ENCODE assay signal across 1 cellular context in genomic region chr12:119681139-119681538, GRCh38.
A peak's percentile ranks its signal among the peaks of the same experiment; 100 is the strongest.
TF ChIP-seq lines count a peak whose summit lies in the region.

No MANE protein-coding gene starts in this region.

TF ChIP-seq in liver, 16 proteins besides CTCF, POLR2A, EP300 and RAD21:
- TF ChIP-seq JUND (IDR thresholded peaks at IDR 0.05): no peak
- TF ChIP-seq ZBTB33 (IDR thresholded peaks at IDR 0.05): no peak
- TF ChIP-seq HNF4G (IDR thresholded peaks at IDR 0.05): no peak
- peak; percentile 20 to 38 for TF ChIP-seq HNF4A (conservative IDR thresholded peaks at IDR 0.05)
- TF ChIP-seq, protein P1, sequence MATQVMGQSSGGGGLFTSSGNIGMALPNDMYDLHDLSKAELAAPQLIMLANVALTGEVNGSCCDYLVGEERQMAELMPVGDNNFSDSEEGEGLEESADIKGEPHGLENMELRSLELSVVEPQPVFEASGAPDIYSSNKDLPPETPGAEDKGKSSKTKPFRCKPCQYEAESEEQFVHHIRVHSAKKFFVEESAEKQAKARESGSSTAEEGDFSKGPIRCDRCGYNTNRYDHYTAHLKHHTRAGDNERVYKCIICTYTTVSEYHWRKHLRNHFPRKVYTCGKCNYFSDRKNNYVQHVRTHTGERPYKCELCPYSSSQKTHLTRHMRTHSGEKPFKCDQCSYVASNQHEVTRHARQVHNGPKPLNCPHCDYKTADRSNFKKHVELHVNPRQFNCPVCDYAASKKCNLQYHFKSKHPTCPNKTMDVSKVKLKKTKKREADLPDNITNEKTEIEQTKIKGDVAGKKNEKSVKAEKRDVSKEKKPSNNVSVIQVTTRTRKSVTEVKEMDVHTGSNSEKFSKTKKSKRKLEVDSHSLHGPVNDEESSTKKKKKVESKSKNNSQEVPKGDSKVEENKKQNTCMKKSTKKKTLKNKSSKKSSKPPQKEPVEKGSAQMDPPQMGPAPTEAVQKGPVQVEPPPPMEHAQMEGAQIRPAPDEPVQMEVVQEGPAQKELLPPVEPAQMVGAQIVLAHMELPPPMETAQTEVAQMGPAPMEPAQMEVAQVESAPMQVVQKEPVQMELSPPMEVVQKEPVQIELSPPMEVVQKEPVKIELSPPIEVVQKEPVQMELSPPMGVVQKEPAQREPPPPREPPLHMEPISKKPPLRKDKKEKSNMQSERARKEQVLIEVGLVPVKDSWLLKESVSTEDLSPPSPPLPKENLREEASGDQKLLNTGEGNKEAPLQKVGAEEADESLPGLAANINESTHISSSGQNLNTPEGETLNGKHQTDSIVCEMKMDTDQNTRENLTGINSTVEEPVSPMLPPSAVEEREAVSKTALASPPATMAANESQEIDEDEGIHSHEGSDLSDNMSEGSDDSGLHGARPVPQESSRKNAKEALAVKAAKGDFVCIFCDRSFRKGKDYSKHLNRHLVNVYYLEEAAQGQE (IDR thresholded peaks at IDR 0.05): no peak
